In genomic region chr17:1644493-1645206, GRCh38 we compare ENCODE assay signal across 8 cellular contexts. TPM values are rescaled to one million over a fixed set of nuclear protein-coding genes. Genes with fewer than 3 reads are reported as not detected.
A peak's percentile ranks its signal among the peaks of the same experiment; 100 is the strongest.
DNase-seq lines count a peak whose midpoint lies in the region; ATAC-seq and TF ChIP-seq lines count a peak whose summit lies in the region.

No MANE protein-coding gene starts in this region.

- H3K4me1 Mint-ChIP-seq in T-cell = peaks cover 18 to 34% (median 26%) of the 10 kb centered on the region in 3 donors

- CTCF ChIA-PET in T-cell (lab: Charles Lee) = interaction anchor here in 1 of 2 donors (0.5 kb wide), 1 partner anchor 391 kb away, joined by 4 read pairs; no protein-coding TSS in a partner anchor

- H3K27me3 ChIP-seq in esophagus muscularis mucosa = peaks cover 0 to 3% (median 0%) of the 10 kb centered on the region in 4 donors

- in situ Hi-C loops in GM18951 (cut with MboI; ENCODE audit: low sequenced_read_pairs, unreplicated experiment) = no loop called here

- peaks cover 38 to 63% (median 60%) of the 10 kb centered on the region in 4 donors for H3K4me1 ChIP-seq in esophagus muscularis mucosa

- no peak for TF ChIP-seq EP300 in esophagus muscularis mucosa (IDR thresholded peaks at IDR 0.05)

- no peak overlapping the region for H3K27ac Mint-ChIP-seq in T-cell

- peak overlapping the region; percentile 43 to 58 (median 55) for H3K4me3 ChIP-seq in esophagus muscularis mucosa
- H3K4me3 ChIP-seq in skin epidermis = peak overlapping the region; percentile 5 to 52 (median 28)

- DNase-seq in T-cell (peak in 1 of 34 experiments; percentile 33), esophagus muscularis mucosa (ENCODE audit: extremely low spot score) (no peak), NCI-H2171 (lab: John Stamatoyannopoulos, UW) (no peak), anterior cingulate cortex (lab: John Stamatoyannopoulos, UW) (no peak)

- H3K4me3 Mint-ChIP-seq in T-cell = peak overlapping the region; percentile 69 to 87 (median 80)

- H3K36me3 Mint-ChIP-seq in T-cell = no peaks in the 10 kb centered on the region

- peaks cover 0 to 8% (median 0%) of the 10 kb centered on the region in 4 donors for H3K36me3 ChIP-seq in esophagus muscularis mucosa

- H3K27ac ChIP-seq in esophagus muscularis mucosa (replicated peaks in 1 of 4) = peak overlapping the region; percentile 91 to 100 (median 97)
- H3K27ac ChIP-seq in skin epidermis = peak overlapping the region in 18 of 21 experiments; percentile 51 to 83 (median 75)

- no peaks in the 10 kb centered on the region for H3K9me3 Mint-ChIP-seq in T-cell

- H3K27me3 Mint-ChIP-seq in T-cell = no peaks in the 10 kb centered on the region

- intact Hi-C loops in esophagus muscularis mucosa (cut with DNase I) = loop anchor here (5.0 kb wide), 1 partner anchor 67 kb away; no protein-coding TSS in a partner anchor

- no peaks in the 10 kb centered on the region for H3K9me3 ChIP-seq in esophagus muscularis mucosa

- TF ChIP-seq POLR2A in GM18951 (IDR thresholded peaks at IDR 0.05; ENCODE audit: extremely low read depth, insufficient read depth, insufficient read length) = peak; percentile 65
- TF ChIP-seq POLR2A in esophagus muscularis mucosa (IDR thresholded peaks at IDR 0.05; ENCODE audit: low read depth) = no peak

- WGBS in esophagus muscularis mucosa = 63% methylated on average over 7 of the region's 15 CpGs

- POLR2A ChIA-PET in T-cell (lab: Charles Lee) = no interaction called here

- ATAC-seq in T-cell (replicated peaks in 1 of 4) = no peak
- ATAC-seq in GM18861 (IDR thresholded peaks at IDR 0.05; ENCODE audit: unreplicated experiment) = no peak
- no peak for ATAC-seq in GM21723 (IDR thresholded peaks at IDR 0.05; ENCODE audit: unreplicated experiment)

- TF ChIP-seq CTCF in esophagus muscularis mucosa (IDR thresholded peaks at IDR 0.05) = no peak

RNA-seq across cellular contexts. Expression of gene SCARF1, which starts 0.9 kb away (rescaled TPM):
- total RNA-seq in T-cell (1 to 10 TPM in 4 of 5 donors, under 1 TPM in 1; 0.83 to 2.0 (median 1.5) TPM), esophagus muscularis mucosa (10 to 100 TPM in 3 of 4 donors, 1 to 10 TPM in 1; 6.2 to 19.8 (median 12.8) TPM)

RNA-seq across cellular contexts. Expression of gene RILP, which starts 5.0 kb away (rescaled TPM):
- 1 to 10 TPM; 1.2 to 2.9 (median 2.0) TPM for total RNA-seq in T-cell
- 10 to 100 TPM; 15.8 to 41.5 (median 24.0) TPM for total RNA-seq in esophagus muscularis mucosa

RNA-seq across cellular contexts. Expression of gene SLC43A2, which starts 16.0 kb away (rescaled TPM):
- 10 to 100 TPM in 1 of 5 donors, 1 to 10 TPM in 4; 3.8 to 14.7 (median 7.8) TPM for total RNA-seq in T-cell
- 10 to 100 TPM in 3 of 4 donors, 1 to 10 TPM in 1; 7.1 to 20.0 (median 13.7) TPM for total RNA-seq in esophagus muscularis mucosa

RNA-seq across cellular contexts. Expression of gene PRPF8, which starts 40.0 kb away (rescaled TPM):
- 100 to 1,000 TPM; 387 to 543 (median 409) TPM for total RNA-seq in T-cell
- total RNA-seq in esophagus muscularis mucosa = 100 to 1,000 TPM; 141 to 187 (median 163) TPM

Comparison
In these comparisons a context has a peak if more than half of its experiments do, and no peak if none do; other contexts are left out.
1. RNA of gene RILP, which starts 5.0 kb away (total RNA-seq): 15.8 to 41.5 TPM in esophagus muscularis mucosa; 1.2 to 2.9 TPM in T-cell; every median in the first group is over 4 times any median in the second.